Comparison of ENCODE assay signal across 17 cellular contexts in the genomic region with DNA sequence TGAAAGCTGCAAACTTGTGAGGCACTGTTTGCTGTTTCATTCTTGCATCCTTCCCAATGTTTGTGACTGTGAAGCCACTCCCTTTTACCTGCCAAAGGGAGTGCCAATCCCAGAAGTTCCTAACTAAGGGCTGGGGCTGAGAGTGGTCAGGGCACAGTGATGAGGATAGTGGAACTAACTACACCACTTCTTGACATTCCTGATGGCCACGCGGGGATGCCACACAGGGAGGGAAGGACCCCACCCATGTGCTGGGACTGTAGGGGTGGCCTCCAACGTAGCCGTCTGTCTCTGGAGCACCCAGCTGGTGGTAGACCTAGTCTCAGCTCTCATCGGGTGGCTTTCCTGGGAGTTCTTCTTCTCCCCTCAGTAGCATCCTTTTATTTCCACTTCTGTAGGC.
DNase-seq lines count a peak whose midpoint lies in the region; ATAC-seq, FAIRE-seq and TF ChIP-seq lines count a peak whose summit lies in the region.
"Had no signal": no experiment of that assay in that cellular context is flagged by ENCODE, and none has a peak within 500 bp of the region (broad histone marks: within the 10 kb centered on the region; RNA-seq: fewer than 3 reads in every experiment).

No MANE protein-coding gene starts in this region.

- H3K23me2 ChIP-seq in H1 (ENCODE audit: low read depth, low read length) = no peaks in the 10 kb centered on the region

- no peak overlapping the region for H2AFZ ChIP-seq in H1 (ENCODE audit: low read length)

- H3K36me3 ChIP-seq in H1 (ENCODE audit: control insufficient read depth in 2 of 4, insufficient read depth in 4 of 4, low read length in 3 of 4) (no peaks in the 10 kb centered on the region), psoas muscle (ENCODE audit: insufficient read depth in 1 of 2, low read depth in 1 of 2) (no peaks in the 10 kb centered on the region)
- H3K36me3 ChIP-seq: SJCRH30 had no signal

- FAIRE-seq in GM12892 (lab: Jason Lieb, UNC) (peak; percentile 56), H1 (lab: Jason Lieb, UNC) (no peak)
- FAIRE-seq: A549, GM12891 had no signal

- no peak overlapping the region for H3K4ac ChIP-seq in H1 (replicated peaks; ENCODE audit: insufficient read length, low read depth, low read length)

- H4K8ac ChIP-seq in H1 (ENCODE audit: extremely low read depth, insufficient read depth, low read length) = no peak overlapping the region; the same call in 1 of the 2 replicates

- no peak overlapping the region for H3K56ac ChIP-seq in H1 (replicated peaks; ENCODE audit: insufficient read length, low read depth, low read length)

- H3K18ac ChIP-seq in H1 (ENCODE audit: extremely low read depth, low read length) = no peak overlapping the region

- H3K9ac ChIP-seq in H1 (replicated peaks in 1 of 4; ENCODE audit: extremely low read depth in 1 of 4, low read depth in 3 of 4, low read length in 3 of 4) = no peak overlapping the region

- POLR2A ChIA-PET in H1 (lab: Charles Lee; ENCODE audit: partially characterized antibody) = no interaction called here

- H4K20me1 ChIP-seq in H1 (replicated peaks in 1 of 2; ENCODE audit: control insufficient read depth in 1 of 2, insufficient read depth in 2 of 2, low read length in 2 of 2) = no peaks in the 10 kb centered on the region

- CTCF ChIA-PET in H1 (lab: Charles Lee; ENCODE audit: partially characterized antibody) = interaction anchor here (1.0 to 3.3 kb wide), 11 partner anchors 9 to 276 kb away, joined by 3 to 17 read pairs (median 5); no protein-coding TSS in a partner anchor

- H2BK12ac ChIP-seq in H1 (ENCODE audit: low read depth, low read length) = peak overlapping the region; percentile 78; the same call in 1 of the 2 replicates

- no peak overlapping the region for H4K5ac ChIP-seq in H1 (ENCODE audit: insufficient read length, low read depth, low read length)

- H3K4me3 ChIP-seq in H1 (ENCODE audit: extremely low read depth in 1 of 4, insufficient read depth in 2 of 4, low read depth in 3 of 4, low read length in 4 of 4) (no peak overlapping the region), right cardiac atrium (ENCODE audit: low read length) (no peak overlapping the region), psoas muscle (peak overlapping the region; percentile 39)
- H3K4me3 ChIP-seq: A549, SJCRH30 had no signal

- TF ChIP-seq EP300 in H1 (IDR thresholded peaks at IDR 0.05; ENCODE audit: borderline replicate concordance in 1 of 2, low read depth in 2 of 2, low read length in 2 of 2) = no peak

- no peaks in the 10 kb centered on the region for H3K9me3 ChIP-seq in H1 (ENCODE audit: insufficient read depth in 2 of 2, low read depth in 1 of 2, low read length in 1 of 2)
- H3K9me3 ChIP-seq in right cardiac atrium (ENCODE audit: control insufficient read depth, low read length) = no peaks in the 10 kb centered on the region
- no peaks in the 10 kb centered on the region for H3K9me3 ChIP-seq in psoas muscle
- H3K9me3 ChIP-seq: A549, SJCRH30 had no signal

- WGBS in H1 (ENCODE audit: extremely low coverage in 1 of 2, insufficient coverage in 1 of 2, insufficient read length in 1 of 2, insufficient replicate concordance in 2 of 2, low coverage in 1 of 2, low lambda C conversion rate in 2 of 2, missing lambda C conversion rate in 1 of 2), 2 experiments = 69% methylated on average over 4 of the region's 5 CpGs; no CpG with 5 or more reads in 1 of the 2 experiments
- 75% methylated on average over 5 of the region's 5 CpGs for WGBS in right cardiac atrium
- WGBS in psoas muscle, 3 donors = 53 to 62% (median 55%) methylated on average over 5 of the region's 5 CpGs

- no peak for TF ChIP-seq CTCF in H1 (IDR thresholded peaks at IDR 0.05; ENCODE audit: control extremely low read depth in 1 of 3, insufficient read depth in 1 of 3, low read depth in 1 of 3, low read length in 3 of 3)
- TF ChIP-seq CTCF in psoas muscle (IDR thresholded peaks at IDR 0.05) = no peak

- H3K79me1 ChIP-seq in H1 (ENCODE audit: low read depth, low read length) = no peaks in the 10 kb centered on the region

- intact Hi-C loops in right cardiac atrium (cut with DNase I) = no loop called here
- intact Hi-C loops in psoas muscle (cut with DNase I) = loop anchor here in 1 of 2 donors (2.0 kb wide), 1 partner anchor 52 kb away; no protein-coding TSS in a partner anchor

- ATAC-seq in right cardiac atrium = no peak
- peak; percentile 9 to 20 (median 16) for ATAC-seq in psoas muscle
- no peak for ATAC-seq in GM18505 (IDR thresholded peaks at IDR 0.05; ENCODE audit: unreplicated experiment)
- no peak for ATAC-seq in GM19351 (IDR thresholded peaks at IDR 0.05; ENCODE audit: unreplicated experiment)

- H2BK20ac ChIP-seq in H1 (ENCODE audit: low read length) = peak overlapping the region; percentile 13; the same call in 1 of the 2 replicates

- no peak overlapping the region for H3K14ac ChIP-seq in H1 (ENCODE audit: insufficient read length)

- no peak overlapping the region for H3K23ac ChIP-seq in H1 (ENCODE audit: insufficient read length)

- 0 out of 2 replicates have a peak overlapping the region, but pooled peaks have one; percentile 32 for H2BK15ac ChIP-seq in H1 (ENCODE audit: low read length)

- H3K27ac ChIP-seq in H1 (ENCODE audit: low read depth, low read length) (no peak overlapping the region), right cardiac atrium (ENCODE audit: low read length) (peak overlapping the region; percentile 79), psoas muscle (peak overlapping the region; percentile 86)
- H3K27ac ChIP-seq: A549, C4-2B, SJCRH30 had no signal

- no peaks in the 10 kb centered on the region for H3K79me2 ChIP-seq in H1 (ENCODE audit: control insufficient read depth in 1 of 2, insufficient read depth in 2 of 2, low read length in 2 of 2)

- TF ChIP-seq RAD21 in H1 (IDR thresholded peaks at IDR 0.05 in 1 of 2, conservative IDR thresholded peaks at IDR 0.05 in 1 of 2; ENCODE audit: low read depth in 2 of 2, low read length in 2 of 2) = no peak

- no peak overlapping the region for H2BK5ac ChIP-seq in H1 (ENCODE audit: low read depth, low read length)

- TF ChIP-seq POLR2A in GM12892 (IDR thresholded peaks at IDR 0.05; ENCODE audit: low read depth, low read length) (no peak), H1 (IDR thresholded peaks at IDR 0.05; ENCODE audit: control extremely low read depth in 1 of 2, low read depth in 2 of 2, low read length in 2 of 2) (no peak), GM18505 (IDR thresholded peaks at IDR 0.05; ENCODE audit: borderline replicate concordance, extremely low read depth, insufficient read depth, insufficient read length) (no peak)

- no peak overlapping the region for H4K91ac ChIP-seq in H1 (replicated peaks; ENCODE audit: insufficient read length, low read length)

- H3K4me2 ChIP-seq in H1 (ENCODE audit: insufficient read depth in 1 of 2, low read depth in 2 of 2, low read length in 2 of 2) = no peak overlapping the region
- H3K4me2 ChIP-seq: A549 had no signal

- H2AK5ac ChIP-seq in H1 (ENCODE audit: low read depth, low read length) = peak overlapping the region; percentile 68; the same call in 1 of the 2 replicates

- H3K4me1 ChIP-seq in H1 (replicated peaks in 1 of 4; ENCODE audit: control insufficient read depth in 3 of 4, insufficient read depth in 4 of 4, low read length in 3 of 4) (peaks cover 9 to 18% (median 16%) of the 10 kb centered on the region in 4 experiments; a peak in 4 of 7 replicates), right cardiac atrium (ENCODE audit: control insufficient read depth, insufficient read depth, low read length) (no peaks in the 10 kb centered on the region), psoas muscle (peaks cover 18% of the 10 kb centered on the region)
- H3K4me1 ChIP-seq: A549, SJCRH30 had no signal

- no peak overlapping the region for H2BK120ac ChIP-seq in H1 (replicated peaks; ENCODE audit: low read depth, low read length)

- no peaks in the 10 kb centered on the region for H3K27me3 ChIP-seq in H1 (replicated peaks in 1 of 4; ENCODE audit: control insufficient read depth in 3 of 4, extremely low read depth in 1 of 4, insufficient read depth in 3 of 4, low read length in 3 of 4)
- H3K27me3 ChIP-seq in right cardiac atrium (ENCODE audit: control insufficient read depth, insufficient read depth) = no peaks in the 10 kb centered on the region
- no peaks in the 10 kb centered on the region for H3K27me3 ChIP-seq in psoas muscle (ENCODE audit: insufficient read depth in 3 of 3, low read length in 2 of 3)
- H3K27me3 ChIP-seq: SJCRH30 had no signal

- no peak for DNase-seq in GM12892 (ENCODE audit: insufficient read length)
- DNase-seq in H1 (ENCODE audit: low read depth in 1 of 2, low spot score in 2 of 2) = no peak
- DNase-seq in right cardiac atrium = no peak
- no peak for DNase-seq in psoas muscle
- DNase-seq in kidney glomerular epithelial cell (lab: John Stamatoyannopoulos, UW) = no peak
- DNase-seq in activated CD4-positive, alpha-beta T cell treated with anti-CD3 and anti-CD28 coated beads, Interleukin-2, amount 50 U/mL, for 1 hour = no peak
- DNase-seq: H7, KG1, NCI-H187 treated with DMSO at 0.1 percent for 48 hours, NCI-H2227 treated with DMSO at 0.1 percent for 48 hours, NCI-H524, SJCRH30 had no signal

TF ChIP-seq in H1, 55 proteins besides CTCF, POLR2A, EP300 and RAD21:
- TF ChIP-seq HDAC2 (IDR thresholded peaks at IDR 0.05; ENCODE audit: borderline replicate concordance in 1 of 2, low read depth in 2 of 2, low read length in 2 of 2) = no peak

Comparison
In these comparisons a context has a peak if more than half of its experiments do, and no peak if none do; other contexts are left out.
1. ATAC-seq: peak in psoas muscle (4 of 4); none in right cardiac atrium (0 of 2), GM18505 (single experiment) and GM19351 (single experiment).